ENCODE assay signal across 8 cellular contexts in the genomic region with DNA sequence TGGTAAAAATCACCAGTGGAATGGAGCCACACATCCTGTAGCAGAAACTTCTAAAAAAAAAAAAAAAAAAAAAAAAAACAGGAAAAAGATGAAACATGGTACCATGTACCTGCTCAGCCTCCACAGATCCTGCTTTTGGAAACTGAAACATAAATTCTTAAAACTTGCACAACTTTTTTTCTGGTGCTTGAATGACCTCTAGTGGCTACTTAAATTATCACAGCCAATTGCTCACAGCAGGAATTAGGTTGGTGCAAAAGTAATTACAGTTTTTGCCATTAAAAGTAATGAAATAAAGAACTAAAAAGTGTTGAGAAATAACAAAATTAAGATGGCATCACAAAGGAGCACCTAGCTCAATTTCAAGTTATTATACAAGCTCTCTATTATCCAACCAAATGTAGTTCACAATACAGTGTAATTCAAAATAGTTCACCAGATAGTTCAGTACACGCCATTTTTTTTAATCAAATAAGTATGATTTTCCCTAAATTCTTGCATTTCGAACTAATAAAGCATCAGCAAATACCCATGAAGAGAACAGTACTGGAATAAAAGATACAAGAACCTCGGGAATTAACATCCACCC.
DNase-seq lines count a peak whose midpoint lies in the region; ATAC-seq and TF ChIP-seq lines count a peak whose summit lies in the region.

No MANE protein-coding gene starts in this region.

- DNase-seq in AG08395 (ENCODE audit: low spot score) (peak; percentile 34), NCI-H69 (lab: John Stamatoyannopoulos, UW) (peak; percentile 27), dedifferentiated amniotic fluid mesenchymal stem cell (ENCODE audit: extremely low spot score) (peak; percentile 56), naive B cell (peak; percentile 48), OCI-M2 (lab: John Stamatoyannopoulos, UW; ENCODE audit: unreplicated experiment) (no peak)

- ATAC-seq in naive B cell (ENCODE audit: low read depth in 2 of 2) (no peak), HG03108 (IDR thresholded peaks at IDR 0.05; ENCODE audit: unreplicated experiment) (no peak), HG03342 (IDR thresholded peaks at IDR 0.05; ENCODE audit: unreplicated experiment) (no peak)

- H3K36me3 Mint-ChIP-seq in naive B cell = no peaks in the 10 kb centered on the region

- TF ChIP-seq CTCF in GM12872 (IDR thresholded peaks at IDR 0.05; ENCODE audit: insufficient read depth, low read depth, low read length) = peak; percentile 47; the same call in 2 of the 3 replicates

- no peaks in the 10 kb centered on the region for H3K27me3 Mint-ChIP-seq in naive B cell

- H3K4me3 Mint-ChIP-seq in naive B cell = no peak overlapping the region

- H3K27ac Mint-ChIP-seq in naive B cell = no peak overlapping the region

- H3K9me3 Mint-ChIP-seq in naive B cell = no peaks in the 10 kb centered on the region

- H3K4me1 Mint-ChIP-seq in naive B cell = no peaks in the 10 kb centered on the region
